Comparison of ENCODE assay signal across 10 cellular contexts in genomic region chr14:89669209-89669608, GRCh38.
DNase-seq lines count a peak whose midpoint lies in the region; ATAC-seq and TF ChIP-seq lines count a peak whose summit lies in the region.
"Had no signal": no experiment of that assay in that cellular context is flagged by ENCODE, and none has a peak within 500 bp of the region (broad histone marks: within the 10 kb centered on the region; RNA-seq: fewer than 3 reads in every experiment).

No MANE protein-coding gene starts in this region.

- peaks cover 7% of the 10 kb centered on the region for H3K4me1 ChIP-seq in left ventricle myocardium inferior

- H3K27me3 Mint-ChIP-seq in activated naive CD4-positive, alpha-beta T cell treated with anti-CD3 and anti-CD28 coated beads, Interleukin-2, amount 10 ng/mL, durations not matched to agents 7 days and 5 days: no peaks in the 10 kb centered on the region

- DNase-seq in activated naive CD4-positive, alpha-beta T cell treated with anti-CD3 and anti-CD28 coated beads, Interleukin-2, amount 10 ng/mL, durations not matched to agents 7 days and 5 days: peak; percentile 42
- no peak for DNase-seq in activated naive CD4-positive, alpha-beta T cell (lab: John Stamatoyannopoulos, UW)
- peak; percentile 48 for DNase-seq in NB4 (ENCODE audit: low read depth)
- DNase-seq in left ventricle myocardium inferior: peak; percentile 21
- DNase-seq in substantia nigra (lab: John Stamatoyannopoulos, UW): peak in 33 of 49 donors; percentile 3 to 67 (median 20)
- no peak for DNase-seq in DMS 273 treated with DMSO at 0.1 percent for 48 hours (lab: John Stamatoyannopoulos, UW)
- DNase-seq: NCI-H526; stimulated activated naive CD4-positive, alpha-beta T cell treated with Interleukin-2 at 50 U/mL for 16 hours had no signal

- peaks cover 29% of the 10 kb centered on the region for H3K4me1 Mint-ChIP-seq in activated naive CD4-positive, alpha-beta T cell treated with anti-CD3 and anti-CD28 coated beads, Interleukin-2, amount 10 ng/mL, durations not matched to agents 7 days and 5 days

- no peak for TF ChIP-seq CTCF in NB4 (IDR thresholded peaks at IDR 0.05; ENCODE audit: low read depth, low read length)
- no peak for TF ChIP-seq CTCF in left ventricle myocardium inferior (IDR thresholded peaks at IDR 0.05; ENCODE audit: borderline replicate concordance)

- CTCF ChIA-PET in activated naive CD4-positive, alpha-beta T cell treated with anti-CD3 and anti-CD28 coated beads, Interleukin-2, amount 10 ng/mL, durations not matched to agents 7 days and 5 days (lab: Charles Lee): no interaction called here

- H3K9me3 Mint-ChIP-seq in activated naive CD4-positive, alpha-beta T cell treated with anti-CD3 and anti-CD28 coated beads, Interleukin-2, amount 10 ng/mL, durations not matched to agents 7 days and 5 days: peaks cover 16% of the 10 kb centered on the region

- no peaks in the 10 kb centered on the region for H3K27me3 ChIP-seq in left ventricle myocardium inferior (ENCODE audit: low read depth)

- no peak overlapping the region for H3K4me3 Mint-ChIP-seq in activated naive CD4-positive, alpha-beta T cell treated with anti-CD3 and anti-CD28 coated beads, Interleukin-2, amount 10 ng/mL, durations not matched to agents 7 days and 5 days

- TF ChIP-seq POLR2A in NB4 (IDR thresholded peaks at IDR 0.05; ENCODE audit: extremely low read depth, insufficient read length): no peak

- no peaks in the 10 kb centered on the region for H3K36me3 ChIP-seq in left ventricle myocardium inferior

- peaks cover 6% of the 10 kb centered on the region for H3K9me3 ChIP-seq in left ventricle myocardium inferior (replicated peaks)

- no peak for ATAC-seq in HG02973 (IDR thresholded peaks at IDR 0.05; ENCODE audit: unreplicated experiment)
- ATAC-seq in GM18873 (IDR thresholded peaks at IDR 0.05; ENCODE audit: low FRiP score, unreplicated experiment): no peak

- no peak overlapping the region for H3K27ac Mint-ChIP-seq in activated naive CD4-positive, alpha-beta T cell treated with anti-CD3 and anti-CD28 coated beads, Interleukin-2, amount 10 ng/mL, durations not matched to agents 7 days and 5 days

- H3K27ac ChIP-seq in left ventricle myocardium inferior (replicated peaks): no peak overlapping the region
- H3K27ac ChIP-seq in substantia nigra (ENCODE audit: low read depth, low read length, poor library complexity, severe bottlenecking): no peak overlapping the region

- intact Hi-C loops in left ventricle myocardium inferior (cut with micrococcal nuclease): no loop called here

- H3K36me3 Mint-ChIP-seq in activated naive CD4-positive, alpha-beta T cell treated with anti-CD3 and anti-CD28 coated beads, Interleukin-2, amount 10 ng/mL, durations not matched to agents 7 days and 5 days: peaks cover 18% of the 10 kb centered on the region

- H3K4me3 ChIP-seq in NB4 (ENCODE audit: low read depth, low read length) (no peak overlapping the region), left ventricle myocardium inferior (no peak overlapping the region)

Comparison
In these comparisons a context has a peak if more than half of its experiments do, and no peak if none do; other contexts are left out.
1. DNase-seq: peak in activated naive CD4-positive, alpha-beta T cell treated with anti-CD3 and anti-CD28 coated beads, Interleukin-2, amount 10 ng/mL, durations not matched to agents 7 days and 5 days (single experiment), NB4 (single experiment), left ventricle myocardium inferior (single experiment) and substantia nigra (33 of 49); none in activated naive CD4-positive, alpha-beta T cell (0 of 4) and DMS 273 treated with DMSO at 0.1 percent for 48 hours (single experiment).